Comparison of ENCODE assay signal across 20 cellular contexts in genomic region chr12:579450-580110, GRCh38.
DNase-seq lines count a peak whose midpoint lies in the region; ATAC-seq and TF ChIP-seq lines count a peak whose summit lies in the region.
"Had no signal": no experiment of that assay in that cellular context is flagged by ENCODE, and none has a peak within 500 bp of the region (broad histone marks: within the 10 kb centered on the region; RNA-seq: fewer than 3 reads in every experiment).

No MANE protein-coding gene starts in this region.

- no peaks in the 10 kb centered on the region for H3K36me3 ChIP-seq in CD4-positive, CD25-positive, alpha-beta regulatory T cell (ENCODE audit: control insufficient read depth, insufficient read depth, low read length)
- H3K36me3 ChIP-seq in osteoblast (ENCODE audit: insufficient read depth, low read length), result no peaks in the 10 kb centered on the region

- H3K79me2 ChIP-seq in osteoblast (ENCODE audit: insufficient read depth, low read length), result no peaks in the 10 kb centered on the region

- peaks cover 0 to 2% (median 0%) of the 10 kb centered on the region in 7 donors for H3K9me3 Mint-ChIP-seq in CD4-positive, CD25-positive, alpha-beta regulatory T cell
- H3K9me3 Mint-ChIP-seq in IgD-negative memory B cell (no peaks in the 10 kb centered on the region), nephron (no peaks in the 10 kb centered on the region)
- no peaks in the 10 kb centered on the region for H3K9me3 Mint-ChIP-seq in dendritic cell treated with granulocyte-macrophage colony-stimulating factor and Interleukin-4, amounts not matched to agents 40 ng/mL and 50 ng/mL, for 4 days
- no peaks in the 10 kb centered on the region for H3K9me3 Mint-ChIP-seq in CD4-positive, alpha-beta T cell
- H3K9me3 Mint-ChIP-seq: activated naive CD8-positive, alpha-beta T cell treated with anti-CD3 and anti-CD28 coated beads, Interleukin-2, amount 10 ng/mL, durations not matched to agents 7 days and 5 days; activated T-helper 2 cell treated with anti-CD3 and anti-CD28 coated beads, Interferon-gamma antibody, Interleukin-2, Interleukin-4, amounts not matched to agents 10 μg/mL and 5 μg/mL and 100 μg/mL, durations not matched to agents 14 hours and 24 hours and 36 hours; natural killer cell treated with Interleukin-12 subunit alpha and Interleukin-12 subunit beta and Interleukin-15 and Interleukin-18, amount 100 ng/mL, for 72 hours had no signal

- H3K27me3 ChIP-seq in CD4-positive, CD25-positive, alpha-beta regulatory T cell (ENCODE audit: control insufficient read depth, insufficient read depth, low read length), result no peaks in the 10 kb centered on the region
- no peaks in the 10 kb centered on the region for H3K27me3 ChIP-seq in CD4-positive, alpha-beta T cell (ENCODE audit: control insufficient read depth, insufficient read depth, low read length)
- H3K27me3 ChIP-seq in osteoblast (ENCODE audit: insufficient read depth, low read length), result no peaks in the 10 kb centered on the region

- H3K27me3 Mint-ChIP-seq in CD4-positive, CD25-positive, alpha-beta regulatory T cell, result no peaks in the 10 kb centered on the region
- H3K27me3 Mint-ChIP-seq in IgD-negative memory B cell (no peaks in the 10 kb centered on the region), nephron (ENCODE audit: low read depth) (peaks cover 7% of the 10 kb centered on the region)
- peaks cover 2% of the 10 kb centered on the region for H3K27me3 Mint-ChIP-seq in dendritic cell treated with granulocyte-macrophage colony-stimulating factor and Interleukin-4, amounts not matched to agents 40 ng/mL and 50 ng/mL, for 4 days
- no peaks in the 10 kb centered on the region for H3K27me3 Mint-ChIP-seq in CD4-positive, alpha-beta T cell
- H3K27me3 Mint-ChIP-seq: natural killer cell treated with Interleukin-12 subunit alpha and Interleukin-12 subunit beta and Interleukin-15 and Interleukin-18, amount 100 ng/mL, for 72 hours; T-helper 17 cell had no signal

- no peak overlapping the region for H3K27ac ChIP-seq in CD4-positive, CD25-positive, alpha-beta regulatory T cell (ENCODE audit: insufficient read depth, low read length, poor library complexity, severe bottlenecking)
- no peak overlapping the region for H3K27ac ChIP-seq in CD4-positive, alpha-beta T cell (ENCODE audit: low read depth, low read length)
- no peak overlapping the region for H3K27ac ChIP-seq in osteoblast (ENCODE audit: low read depth, low read length)
- H3K27ac ChIP-seq: SK-N-MC had no signal

- H2AFZ ChIP-seq in osteoblast (ENCODE audit: low read length), result no peak overlapping the region

- H3K27ac Mint-ChIP-seq in CD4-positive, CD25-positive, alpha-beta regulatory T cell, result peak overlapping the region in 2 of 3 donors; percentile 35 to 59
- H3K27ac Mint-ChIP-seq in IgD-negative memory B cell (peak overlapping the region in 2 of 3 donors; percentile 48 to 57), nephron (peak overlapping the region; percentile 70 to 86 (median 72))
- H3K27ac Mint-ChIP-seq in dendritic cell treated with granulocyte-macrophage colony-stimulating factor and Interleukin-4, amounts not matched to agents 40 ng/mL and 50 ng/mL, for 4 days, result peak overlapping the region; percentile 19
- H3K27ac Mint-ChIP-seq in CD4-positive, alpha-beta T cell, result no peak overlapping the region
- H3K27ac Mint-ChIP-seq: activated naive CD8-positive, alpha-beta T cell treated with anti-CD3 and anti-CD28 coated beads, Interleukin-2, amount 10 ng/mL, durations not matched to agents 7 days and 5 days; activated T-helper 2 cell treated with anti-CD3 and anti-CD28 coated beads, Interferon-gamma antibody, Interleukin-2, Interleukin-4, amounts not matched to agents 10 μg/mL and 5 μg/mL and 100 μg/mL, durations not matched to agents 14 hours and 24 hours and 36 hours had no signal

- no peak for ATAC-seq in CD4-positive, CD25-positive, alpha-beta regulatory T cell (ENCODE audit: low read depth in 2 of 2)
- no peak for ATAC-seq in HG02840 (IDR thresholded peaks at IDR 0.05; ENCODE audit: low FRiP score, unreplicated experiment)
- no peak for ATAC-seq in CD4-positive, alpha-beta T cell (ENCODE audit: poor library complexity)
- ATAC-seq: natural killer cell treated with Interleukin-12 subunit alpha and Interleukin-12 subunit beta and Interleukin-15 and Interleukin-18, amount 100 ng/mL, for 72 hours; T-helper 17 cell had no signal

- H3K4me1 ChIP-seq in CD4-positive, CD25-positive, alpha-beta regulatory T cell (ENCODE audit: control insufficient read depth, insufficient read depth, low read length, poor library complexity, severe bottlenecking), result peaks cover 17% of the 10 kb centered on the region
- H3K4me1 ChIP-seq in osteoblast (ENCODE audit: insufficient read depth, low read length), result peaks cover 13% of the 10 kb centered on the region

- H4K20me1 ChIP-seq in osteoblast (ENCODE audit: insufficient read depth, low read length), result no peaks in the 10 kb centered on the region

- peaks cover 5 to 26% (median 19%) of the 10 kb centered on the region in 4 donors for H3K4me1 Mint-ChIP-seq in CD4-positive, CD25-positive, alpha-beta regulatory T cell
- H3K4me1 Mint-ChIP-seq in IgD-negative memory B cell, result peaks cover 0 to 3% (median 0%) of the 10 kb centered on the region in 3 donors
- H3K4me1 Mint-ChIP-seq in dendritic cell treated with granulocyte-macrophage colony-stimulating factor and Interleukin-4, amounts not matched to agents 40 ng/mL and 50 ng/mL, for 4 days (ENCODE audit: low read depth), result peaks cover 28% of the 10 kb centered on the region
- H3K4me1 Mint-ChIP-seq in nephron, result peaks cover 57% of the 10 kb centered on the region
- peaks cover 14% of the 10 kb centered on the region for H3K4me1 Mint-ChIP-seq in CD4-positive, alpha-beta T cell (ENCODE audit: low read depth)

- H3K36me3 Mint-ChIP-seq in CD4-positive, CD25-positive, alpha-beta regulatory T cell, result peaks cover 5% of the 10 kb centered on the region
- H3K36me3 Mint-ChIP-seq in IgD-negative memory B cell (no peaks in the 10 kb centered on the region), nephron (ENCODE audit: low read depth) (no peaks in the 10 kb centered on the region)
- H3K36me3 Mint-ChIP-seq in dendritic cell treated with granulocyte-macrophage colony-stimulating factor and Interleukin-4, amounts not matched to agents 40 ng/mL and 50 ng/mL, for 4 days (ENCODE audit: low read depth), result no peaks in the 10 kb centered on the region
- H3K36me3 Mint-ChIP-seq in CD4-positive, alpha-beta T cell (ENCODE audit: low read depth), result no peaks in the 10 kb centered on the region
- H3K36me3 Mint-ChIP-seq: activated naive CD8-positive, alpha-beta T cell treated with anti-CD3 and anti-CD28 coated beads, Interleukin-2, amount 10 ng/mL, durations not matched to agents 7 days and 5 days; natural killer cell treated with Interleukin-12 subunit alpha and Interleukin-12 subunit beta and Interleukin-15 and Interleukin-18, amount 100 ng/mL, for 72 hours had no signal

- H3K4me3 ChIP-seq in CD4-positive, CD25-positive, alpha-beta regulatory T cell (ENCODE audit: low read depth, low read length), result no peak overlapping the region
- no peak overlapping the region for H3K4me3 ChIP-seq in osteoblast (ENCODE audit: insufficient read depth, low read length)
- H3K4me3 ChIP-seq: SK-N-MC, skin epidermis had no signal

- no peak overlapping the region for H3K4me2 ChIP-seq in osteoblast (ENCODE audit: insufficient read depth, low read length)

- CTCF ChIA-PET in CD4-positive, alpha-beta T cell (lab: Charles Lee), result interaction anchor here (1.4 kb wide), 1 partner anchor 235 kb away, joined by 3 read pairs; no protein-coding TSS in a partner anchor
- CTCF ChIA-PET in HEK293T (lab: Yijun Ruan, JAX), result interaction anchor here (0.6 to 1.2 kb wide), 3 partner anchors 9 to 237 kb away, joined by 3 to 4 read pairs (median 3); no protein-coding TSS in a partner anchor

- no peak overlapping the region for H3K4me3 Mint-ChIP-seq in CD4-positive, CD25-positive, alpha-beta regulatory T cell
- H3K4me3 Mint-ChIP-seq in IgD-negative memory B cell (no peak overlapping the region), nephron (peak overlapping the region in 1 of 3 experiments; percentile 21)
- no peak overlapping the region for H3K4me3 Mint-ChIP-seq in dendritic cell treated with granulocyte-macrophage colony-stimulating factor and Interleukin-4, amounts not matched to agents 40 ng/mL and 50 ng/mL, for 4 days
- H3K4me3 Mint-ChIP-seq in CD4-positive, alpha-beta T cell, result no peak overlapping the region
- H3K4me3 Mint-ChIP-seq: activated naive CD8-positive, alpha-beta T cell treated with anti-CD3 and anti-CD28 coated beads, Interleukin-2, amount 10 ng/mL, durations not matched to agents 7 days and 5 days; natural killer cell treated with Interleukin-12 subunit alpha and Interleukin-12 subunit beta and Interleukin-15 and Interleukin-18, amount 100 ng/mL, for 72 hours; T-helper 17 cell had no signal

- POLR2A ChIA-PET in CD4-positive, alpha-beta T cell (lab: Charles Lee), result interaction anchor here (1.8 kb wide), 1 partner anchor 51 kb away, joined by 5 read pairs; no protein-coding TSS in a partner anchor
- POLR2A ChIA-PET in HEK293T (lab: Yijun Ruan, JAX), result interaction anchor here (2.8 kb wide), 1 partner anchor 172 kb away, joined by 13 read pairs; the partner anchor contains the start of gene WNK1

- no peak for DNase-seq in CD4-positive, CD25-positive, alpha-beta regulatory T cell
- no peak for DNase-seq in CD4-positive, alpha-beta T cell
- DNase-seq in osteoblast (ENCODE audit: insufficient read length, low spot score, missing footprints) (no peak), HEK293T (ENCODE audit: extremely low spot score) (no peak)
- DNase-seq: activated CD4-positive, alpha-beta T cell treated with anti-CD3 and anti-CD28 coated beads, Interleukin-2, amount 50 U/mL, for 1 hour; activated naive CD8-positive, alpha-beta T cell treated with anti-CD3 and anti-CD28 coated beads, Interleukin-2, amount 10 ng/mL, durations not matched to agents 7 days and 5 days; Kasumi-1; NCI-H2029; NCI-H446 treated with DMSO at 0.1 percent for 48 hours; NK-92 treated with Interleukin-12 subunit alpha and Interleukin-12 subunit beta, amount 100 ng/mL, for 24 hours; stimulated activated naive CD4-positive, alpha-beta T cell; T-helper 17 cell had no signal

- intact Hi-C loops in dendritic cell treated with granulocyte-macrophage colony-stimulating factor and Interleukin-4, amounts not matched to agents 40 ng/mL and 50 ng/mL, for 4 days (cut with micrococcal nuclease), result loop anchor here (5.0 kb wide), 2 partner anchors 33 to 63 kb away; no protein-coding TSS in a partner anchor
- intact Hi-C loops in CD4-positive, alpha-beta T cell (cut with DNase I, micrococcal nuclease), result loop anchor here (5.0 to 10.0 kb wide), 5 partner anchors 48 to 1025 kb away; partner anchors contain the start of gene NINJ2 (in 1 of the 2)

- no peaks in the 10 kb centered on the region for H3K9me3 ChIP-seq in CD4-positive, CD25-positive, alpha-beta regulatory T cell (ENCODE audit: control insufficient read depth in 2 of 2, low read length in 2 of 2)
- H3K9me3 ChIP-seq in CD4-positive, alpha-beta T cell (ENCODE audit: control insufficient read depth, low read length), result no peaks in the 10 kb centered on the region
- H3K9me3 ChIP-seq in osteoblast (ENCODE audit: low read depth, low read length), result no peaks in the 10 kb centered on the region

- TF ChIP-seq CTCF in nephron (IDR thresholded peaks at IDR 0.05; ENCODE audit: unreplicated experiment in 3 of 3), result no peak
- no peak for TF ChIP-seq CTCF in CD4-positive, alpha-beta T cell (IDR thresholded peaks at IDR 0.05)
- TF ChIP-seq CTCF in osteoblast (IDR thresholded peaks at IDR 0.05; ENCODE audit: extremely low read depth, low read depth, low read length), result no peak
